8 cellular contexts compared by ENCODE assay signal in the genomic region with DNA sequence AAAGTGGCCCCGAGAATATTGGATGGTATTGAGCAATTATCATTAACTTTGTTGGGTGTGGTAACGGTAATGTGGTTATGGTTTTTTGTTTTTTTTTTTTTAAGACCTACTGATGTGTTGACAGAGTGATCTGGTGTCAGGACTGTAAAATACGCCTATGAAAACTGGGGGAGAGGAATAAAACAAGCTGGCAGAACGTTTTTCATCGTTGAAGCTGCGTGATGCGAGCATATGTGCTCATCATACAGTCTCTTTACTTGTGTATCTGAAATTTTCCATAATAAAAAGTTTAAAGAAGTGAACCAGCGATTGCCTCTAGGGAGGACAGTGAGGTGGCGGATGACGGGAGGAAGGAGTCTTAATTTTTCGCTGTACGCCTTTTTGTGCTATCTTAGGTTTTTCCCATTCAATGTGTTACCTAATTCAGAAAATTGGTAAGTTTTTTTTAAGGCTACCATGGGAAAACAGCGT. TPM values are rescaled to one million over a fixed set of nuclear protein-coding genes. Genes with fewer than 3 reads are reported as not detected.
DNase-seq lines count a peak whose midpoint lies in the region; ATAC-seq and TF ChIP-seq lines count a peak whose summit lies in the region.

No MANE protein-coding gene starts in this region.

- in situ Hi-C loops in HAP-1 (cut with MboI; ENCODE audit: low sequenced_read_pairs): no loop called here

- ATAC-seq in activated T-helper 17 cell treated with anti-CD3 and anti-CD28 coated beads, Interleukin-2, amount 50 U/mL, for 72 hours (replicated peaks): no peak
- ATAC-seq in HG03571 (IDR thresholded peaks at IDR 0.05; ENCODE audit: unreplicated experiment): no peak

- H3K36me3 Mint-ChIP-seq in activated T-helper 17 cell treated with anti-CD3 and anti-CD28 coated beads, Interleukin-2, amount 50 U/mL, for 72 hours (ENCODE audit: low read depth): peaks cover 41% of the 10 kb centered on the region

- H3K9me3 Mint-ChIP-seq in activated T-helper 17 cell treated with anti-CD3 and anti-CD28 coated beads, Interleukin-2, amount 50 U/mL, for 72 hours: no peaks in the 10 kb centered on the region

- CTCF ChIA-PET in AG04449 (lab: Yijun Ruan, JAX): interaction anchor here (0.8 to 2.0 kb wide), 5 partner anchors 109 to 193 kb away, joined by 3 to 11 read pairs (median 3); no protein-coding TSS in a partner anchor

- H3K27me3 Mint-ChIP-seq in activated T-helper 17 cell treated with anti-CD3 and anti-CD28 coated beads, Interleukin-2, amount 50 U/mL, for 72 hours: no peaks in the 10 kb centered on the region

- peaks cover 11% of the 10 kb centered on the region for H3K36me3 ChIP-seq in HAP-1 (replicated peaks)
- H3K36me3 ChIP-seq in iPS-20b (ENCODE audit: insufficient read depth, low read depth, low read length): peaks cover 15% of the 10 kb centered on the region

- H3K9me3 ChIP-seq in HAP-1 (no peaks in the 10 kb centered on the region), iPS-20b (ENCODE audit: insufficient read depth, low read depth, low read length) (no peaks in the 10 kb centered on the region)

- no peak for TF ChIP-seq CTCF in AG04449 (IDR thresholded peaks at IDR 0.05; ENCODE audit: insufficient read depth, low read length, missing control alignments)

- H3K9ac ChIP-seq in iPS-20b (ENCODE audit: low read depth, low read length): peak overlapping the region; percentile 95; the same call in 1 of the 2 replicates

- H3K27me3 ChIP-seq in HAP-1 (ENCODE audit: low read depth): no peaks in the 10 kb centered on the region
- peaks cover 7% of the 10 kb centered on the region; the same call in 1 of the 2 replicates for H3K27me3 ChIP-seq in iPS-20b (ENCODE audit: insufficient read depth, low read length)

- H3K4me3 ChIP-seq in AG04449 (ENCODE audit: low read depth, low read length) (peak overlapping the region; percentile 80), HAP-1 (peak overlapping the region; percentile 83), iPS-20b (ENCODE audit: low read length) (peak overlapping the region; percentile 98)

- peak overlapping the region; percentile 92 for H3K27ac Mint-ChIP-seq in activated T-helper 17 cell treated with anti-CD3 and anti-CD28 coated beads, Interleukin-2, amount 50 U/mL, for 72 hours

- H3K27ac ChIP-seq in iPS-20b (ENCODE audit: low read length) (no peak overlapping the region), substantia nigra (ENCODE audit: low read depth, low read length, poor library complexity, severe bottlenecking) (peak overlapping the region; percentile 83)

- peak overlapping the region; percentile 91 for H3K4me3 Mint-ChIP-seq in activated T-helper 17 cell treated with anti-CD3 and anti-CD28 coated beads, Interleukin-2, amount 50 U/mL, for 72 hours

- POLR2A ChIA-PET in AG04449 (lab: Yijun Ruan, JAX): interaction anchor here (1.2 to 1.6 kb wide), 2 partner anchors 9 to 122 kb away, joined by 4 to 5 read pairs; no protein-coding TSS in a partner anchor

- DNase-seq in AG04449 (ENCODE audit: low read depth, low spot score) (no peak), HAP-1 (ENCODE audit: low spot score in 2 of 2) (no peak), substantia nigra (lab: John Stamatoyannopoulos, UW) (no peak), SW 1271 (lab: John Stamatoyannopoulos, UW) (no peak), ureter (ENCODE audit: low spot score) (no peak)

- H3K4me1 ChIP-seq in HAP-1 (peaks cover 12% of the 10 kb centered on the region), iPS-20b (ENCODE audit: insufficient read depth, low read length) (peaks cover 13% of the 10 kb centered on the region; the same call in 1 of the 2 replicates)

- H3K4me1 Mint-ChIP-seq in activated T-helper 17 cell treated with anti-CD3 and anti-CD28 coated beads, Interleukin-2, amount 50 U/mL, for 72 hours: peaks cover 29% of the 10 kb centered on the region

RNA-seq across cellular contexts. Expression of gene WAPL, which starts 0.8 kb away (rescaled TPM):
- total RNA-seq in activated T-helper 17 cell treated with anti-CD3 and anti-CD28 coated beads, Interleukin-2, amount 50 U/mL, for 72 hours: 10 to 100 TPM; 39.2 to 51.5 TPM
- total RNA-seq in ureter: 43.2 TPM
